8 cellular contexts compared by ENCODE assay signal in the genomic region with DNA sequence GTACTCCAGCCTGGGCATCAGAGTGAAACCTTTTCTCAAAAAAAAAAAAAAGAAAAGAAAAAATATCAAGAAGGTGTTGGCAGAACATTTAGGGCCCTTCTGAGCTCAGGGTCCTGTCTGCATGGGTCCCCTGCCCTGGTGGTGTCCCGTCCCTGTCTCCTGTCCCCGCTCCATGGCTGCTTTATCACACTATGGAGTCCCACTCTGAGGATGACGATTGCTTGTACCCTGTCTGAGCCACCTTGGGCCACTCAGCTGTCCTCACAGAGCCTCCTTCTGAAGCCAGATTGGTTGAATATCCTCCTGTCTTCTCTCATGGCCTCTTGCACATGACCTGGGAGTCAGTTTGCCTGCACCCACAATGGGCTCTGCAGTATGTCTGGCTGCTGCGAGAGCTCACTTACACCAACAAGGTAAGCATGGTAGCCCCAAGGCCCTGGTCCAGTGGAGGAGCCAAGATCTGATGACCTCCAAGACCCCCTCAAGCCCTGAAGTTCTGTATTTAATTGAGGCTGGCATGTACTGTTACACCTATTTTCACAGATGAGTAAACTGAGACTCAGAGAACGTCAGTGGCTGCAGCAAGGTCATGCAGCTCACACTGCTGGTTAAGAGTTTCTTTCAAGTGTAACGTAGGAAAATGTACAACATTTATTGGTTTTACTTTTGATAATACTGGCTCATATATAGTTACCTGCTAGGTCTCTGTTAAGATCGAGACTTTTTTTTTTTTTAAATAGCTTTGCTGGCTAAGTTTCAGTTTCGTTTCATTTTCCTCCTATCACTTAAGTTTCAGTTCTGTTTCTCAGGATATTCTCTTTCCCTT. TPM values are rescaled to one million over a fixed set of nuclear protein-coding genes. Genes with fewer than 3 reads are reported as not detected.
A peak's percentile ranks its signal among the peaks of the same experiment; 100 is the strongest.
DNase-seq lines count a peak whose midpoint lies in the region; ATAC-seq and TF ChIP-seq lines count a peak whose summit lies in the region.

No MANE protein-coding gene starts in this region.

- DNase-seq in CD4-positive, alpha-beta memory T cell, result peak in 4 of 5 donors; percentile 38 to 48 (median 42)
- DNase-seq in GM20000 (ENCODE audit: low spot score), result peak; percentile 71
- DNase-seq in activated CD4-positive, alpha-beta memory T cell treated with anti-CD3 and anti-CD28 coated beads for 36 hours, result peak; percentile 66
- DNase-seq in fibroblast of villous mesenchyme (ENCODE audit: low read depth), result peak; percentile 58
- peak; percentile 15 for DNase-seq in stimulated activated CD4-positive, alpha-beta T cell treated with anti-CD3 and anti-CD28 coated beads, Interleukin-12 subunit alpha, Interleukin-12 subunit beta, amount 100 ng/mL, for 4 hours
- no peak for DNase-seq in ureter (ENCODE audit: low spot score)
- DNase-seq in HK-2 (ENCODE audit: unreplicated experiment), result no peak

- H3K4me3 Mint-ChIP-seq in CD4-positive, alpha-beta memory T cell, result peak overlapping the region; percentile 85 to 95 (median 90)
- H3K4me3 Mint-ChIP-seq in activated CD4-positive, alpha-beta memory T cell treated with anti-CD3 and anti-CD28 coated beads for 36 hours, result peak overlapping the region; percentile 58

- no peaks in the 10 kb centered on the region for H3K27me3 Mint-ChIP-seq in CD4-positive, alpha-beta memory T cell
- H3K27me3 Mint-ChIP-seq in activated CD4-positive, alpha-beta memory T cell treated with anti-CD3 and anti-CD28 coated beads for 36 hours, result no peaks in the 10 kb centered on the region

- no peaks in the 10 kb centered on the region for H3K9me3 ChIP-seq in CD4-positive, alpha-beta memory T cell (ENCODE audit: control insufficient read depth in 1 of 2, low read length in 2 of 2)

- H3K9me3 Mint-ChIP-seq in CD4-positive, alpha-beta memory T cell, result peaks cover 0 to 9% (median 4%) of the 10 kb centered on the region in 8 donors
- H3K9me3 Mint-ChIP-seq in activated CD4-positive, alpha-beta memory T cell treated with anti-CD3 and anti-CD28 coated beads for 36 hours, result peaks cover 3% of the 10 kb centered on the region

- H3K4me1 Mint-ChIP-seq in CD4-positive, alpha-beta memory T cell, result peaks cover 11 to 23% (median 17%) of the 10 kb centered on the region in 4 donors
- H3K4me1 Mint-ChIP-seq in activated CD4-positive, alpha-beta memory T cell treated with anti-CD3 and anti-CD28 coated beads for 36 hours (ENCODE audit: low read depth), result peaks cover 24% of the 10 kb centered on the region

- peak; percentile 92 for ATAC-seq in HG03575 (IDR thresholded peaks at IDR 0.05; ENCODE audit: extremely low read depth, insufficient number of reproducible peaks, low FRiP score, unreplicated experiment)

- H3K27ac ChIP-seq in CD4-positive, alpha-beta memory T cell (ENCODE audit: low read depth, low read length), result peak overlapping the region; percentile 72

- peak overlapping the region; percentile 90 to 98 (median 94) for H3K27ac Mint-ChIP-seq in CD4-positive, alpha-beta memory T cell
- H3K27ac Mint-ChIP-seq in activated CD4-positive, alpha-beta memory T cell treated with anti-CD3 and anti-CD28 coated beads for 36 hours, result peak overlapping the region; percentile 88

- H3K36me3 Mint-ChIP-seq in CD4-positive, alpha-beta memory T cell, result peaks cover 0 to 7% of the 10 kb centered on the region in 2 donors
- H3K36me3 Mint-ChIP-seq in activated CD4-positive, alpha-beta memory T cell treated with anti-CD3 and anti-CD28 coated beads for 36 hours, result peaks cover 2% of the 10 kb centered on the region

- TF ChIP-seq CTCF in GM20000 (IDR thresholded peaks at IDR 0.05; ENCODE audit: extremely low read depth, missing control alignments) (no peak), fibroblast of villous mesenchyme (IDR thresholded peaks at IDR 0.05; ENCODE audit: insufficient read depth, low read depth, low read length) (no peak)

- H3K36me3 ChIP-seq in CD4-positive, alpha-beta memory T cell (ENCODE audit: insufficient read depth, low read length), result no peaks in the 10 kb centered on the region

- peak overlapping the region; percentile 56 to 91 for H3K4me3 ChIP-seq in CD4-positive, alpha-beta memory T cell (ENCODE audit: low read length in 2 of 2)
- peak overlapping the region; percentile 54 for H3K4me3 ChIP-seq in fibroblast of villous mesenchyme (ENCODE audit: low read depth, low read length)

- intact Hi-C loops in CD4-positive, alpha-beta memory T cell (cut with micrococcal nuclease), result loop anchor here (1.0 kb wide), 1 partner anchor 16 kb away; no protein-coding TSS in a partner anchor
- intact Hi-C loops in activated CD4-positive, alpha-beta memory T cell treated with anti-CD3 and anti-CD28 coated beads for 36 hours (cut with micrococcal nuclease), result loop anchor here (1.0 to 5.0 kb wide), 8 partner anchors 16 to 1445 kb away; partner anchors contain the start of gene TNFRSF11A

- CTCF ChIA-PET in CD4-positive, alpha-beta memory T cell (lab: Charles Lee; ENCODE audit: partially characterized antibody), result interaction anchor here (1.0 to 2.2 kb wide), 7 partner anchors 16 to 80 kb away, joined by 3 to 10 read pairs (median 4); partner anchors contain the start of gene ZCCHC2
- CTCF ChIA-PET in activated CD4-positive, alpha-beta memory T cell treated with anti-CD3 and anti-CD28 coated beads for 36 hours (lab: Charles Lee), result interaction anchor here (0.6 to 3.3 kb wide), 9 partner anchors 17 to 275 kb away, joined by 3 to 12 read pairs (median 4); partner anchors contain the start of gene ZCCHC2

- H3K27me3 ChIP-seq in CD4-positive, alpha-beta memory T cell (ENCODE audit: insufficient read depth, low read length), result no peaks in the 10 kb centered on the region

- peaks cover 16% of the 10 kb centered on the region for H3K4me1 ChIP-seq in CD4-positive, alpha-beta memory T cell (ENCODE audit: insufficient read depth, low read length)

- POLR2A ChIA-PET in CD4-positive, alpha-beta memory T cell (lab: Charles Lee; ENCODE audit: partially characterized antibody), result interaction anchor here (1.2 to 6.2 kb wide), 5 partner anchors 9 to 209 kb away, joined by 4 to 64 read pairs (median 11); partner anchors contain the start of genes PHLPP1 and ZCCHC2
- POLR2A ChIA-PET in activated CD4-positive, alpha-beta memory T cell treated with anti-CD3 and anti-CD28 coated beads for 36 hours (lab: Charles Lee), result interaction anchor here (0.7 to 2.3 kb wide), 6 partner anchors 17 to 211 kb away, joined by 4 to 23 read pairs (median 6); partner anchors contain the start of gene ZCCHC2

RNA-seq across cellular contexts. Expression of gene ZCCHC2, which starts 16.9 kb away (rescaled TPM):
- 10 to 100 TPM; 51.7 to 52.2 TPM for total RNA-seq in CD4-positive, alpha-beta memory T cell
- polyA plus RNA-seq in CD4-positive, alpha-beta memory T cell, result 1 to 10 TPM; 1.2 to 2.2 TPM
- 10 to 100 TPM; 24.9 to 27.5 TPM for total RNA-seq in activated CD4-positive, alpha-beta memory T cell treated with anti-CD3 and anti-CD28 coated beads for 36 hours
- 5.5 and 9.5 TPM in 2 replicates for total RNA-seq in fibroblast of villous mesenchyme
- 36.8 TPM for total RNA-seq in ureter

Comparison
In these comparisons a context has a peak if more than half of its experiments do, and no peak if none do; other contexts are left out.
1. DNase-seq: peak in CD4-positive, alpha-beta memory T cell (4 of 5), GM20000 (single experiment), activated CD4-positive, alpha-beta memory T cell treated with anti-CD3 and anti-CD28 coated beads for 36 hours (single experiment), fibroblast of villous mesenchyme (single experiment) and stimulated activated CD4-positive, alpha-beta T cell treated with anti-CD3 and anti-CD28 coated beads, Interleukin-12 subunit alpha, Interleukin-12 subunit beta, amount 100 ng/mL, for 4 hours (single experiment); none in ureter (single experiment) and HK-2 (single experiment).